Comparison of ENCODE assay signal across 8 cellular contexts in genomic region chr15:31325432-31325975, GRCh38. TPM values are rescaled to one million over a fixed set of nuclear protein-coding genes. Genes with fewer than 3 reads are reported as not detected.
A peak's percentile ranks its signal among the peaks of the same experiment; 100 is the strongest.
DNase-seq lines count a peak whose midpoint lies in the region; ATAC-seq and TF ChIP-seq lines count a peak whose summit lies in the region.

No MANE protein-coding gene starts in this region.

- DNase-seq in NCI-H748 (lab: John Stamatoyannopoulos, UW; ENCODE audit: unreplicated experiment) (peak; percentile 70), NCI-H748 treated with DMSO at 0.1 percent for 48 hours (lab: John Stamatoyannopoulos, UW) (no peak), colonic mucosa (peak; percentile 77), NCI-H1048 (lab: John Stamatoyannopoulos, UW) (no peak)
- DNase-seq in stimulated activated CD8-positive, alpha-beta memory T cell treated with anti-CD3 and anti-CD28 coated beads, Interleukin-15, amount 100 ng/mL, for 24 hours (ENCODE audit: low read depth) = peak; percentile 29

- H3K9me3 ChIP-seq in colonic mucosa (no peaks in the 10 kb centered on the region), liver (ENCODE audit: control insufficient read depth in 4 of 4, low read length in 3 of 4) (no peaks in the 10 kb centered on the region)

- intact Hi-C loops in colonic mucosa (cut with DNase I) = loop anchor here (5.0 to 10.0 kb wide), 3 partner anchors 51 to 159 kb away; no protein-coding TSS in a partner anchor

- no peaks in the 10 kb centered on the region for H3K27me3 ChIP-seq in colonic mucosa
- no peaks in the 10 kb centered on the region for H3K27me3 ChIP-seq in liver (ENCODE audit: control insufficient read depth in 4 of 4, insufficient read depth in 4 of 4, low read length in 3 of 4)

- H3K4me1 ChIP-seq in colonic mucosa = peaks cover 7% of the 10 kb centered on the region
- peaks cover 10 to 29% (median 22%) of the 10 kb centered on the region in 4 donors for H3K4me1 ChIP-seq in liver (ENCODE audit: control insufficient read depth in 4 of 4, insufficient read depth in 4 of 4, low read length in 3 of 4)

- WGBS in liver = 1% methylated on average over 44 of the region's 44 CpGs

- H3K27ac ChIP-seq in VCaP (peak overlapping the region; percentile 96), colonic mucosa (peak overlapping the region; percentile 100), liver (ENCODE audit: low read depth in 1 of 2, low read length in 2 of 2) (peak overlapping the region; percentile 94 to 96)

- peak; percentile 17 to 30 for TF ChIP-seq RAD21 in liver (IDR thresholded peaks at IDR 0.05)

- peak; percentile 3 for ATAC-seq in HG03439 (IDR thresholded peaks at IDR 0.05; ENCODE audit: unreplicated experiment)

- TF ChIP-seq CTCF in VCaP (conservative IDR thresholded peaks at IDR 0.05) (no peak), colonic mucosa (IDR thresholded peaks at IDR 0.05) (no peak), liver (IDR thresholded peaks at IDR 0.05; ENCODE audit: low read depth, low read length, missing input control) (no peak)

- H3K9ac ChIP-seq in colonic mucosa (ENCODE audit: low read depth in 2 of 2, low read length in 2 of 2) (peak overlapping the region; percentile 88 to 100), liver (ENCODE audit: low read depth in 1 of 2, low read length in 2 of 2) (peak overlapping the region; percentile 59 to 63)

- peak overlapping the region; percentile 88 for H3K4me3 ChIP-seq in colonic mucosa
- peak overlapping the region; percentile 61 to 78 (median 67) for H3K4me3 ChIP-seq in liver (ENCODE audit: low read depth in 1 of 3, low read length in 3 of 3)

- no peaks in the 10 kb centered on the region for H3K36me3 ChIP-seq in colonic mucosa
- no peaks in the 10 kb centered on the region for H3K36me3 ChIP-seq in liver (ENCODE audit: control insufficient read depth in 4 of 4, insufficient read depth in 3 of 4, low read depth in 1 of 4, low read length in 3 of 4)

TF ChIP-seq in liver, 16 proteins besides CTCF, POLR2A, EP300 and RAD21:
- no peak for TF ChIP-seq GABPA (IDR thresholded peaks at IDR 0.05 in 1 of 2, conservative IDR thresholded peaks at IDR 0.05 in 1 of 2)
- no peak for TF ChIP-seq EGR1 (IDR thresholded peaks at IDR 0.05; ENCODE audit: low read depth in 2 of 2)
- no peak for TF ChIP-seq HNF4G (IDR thresholded peaks at IDR 0.05)
- TF ChIP-seq FOXA2 (IDR thresholded peaks at IDR 0.05) = no peak
- no peak for TF ChIP-seq SP1 (IDR thresholded peaks at IDR 0.05)
- no peak for TF ChIP-seq JUND (IDR thresholded peaks at IDR 0.05)
- no peak for TF ChIP-seq YY1 (IDR thresholded peaks at IDR 0.05)
- no peak for TF ChIP-seq MAX (IDR thresholded peaks at IDR 0.05)
- no peak for TF ChIP-seq ZBTB33 (IDR thresholded peaks at IDR 0.05)
- TF ChIP-seq FOXA1 (IDR thresholded peaks at IDR 0.05) = no peak
- no peak for TF ChIP-seq REST (IDR thresholded peaks at IDR 0.05)
- no peak for TF ChIP-seq NR2F2 (IDR thresholded peaks at IDR 0.05)
- no peak for TF ChIP-seq HNF4A (conservative IDR thresholded peaks at IDR 0.05)
- TF ChIP-seq ATF3 (IDR thresholded peaks at IDR 0.05) = no peak
- TF ChIP-seq TAF1 (conservative IDR thresholded peaks at IDR 0.05) = no peak
- TF ChIP-seq RXRA (IDR thresholded peaks at IDR 0.05) = no peak

RNA-seq across cellular contexts. Expression of gene KLF13, which starts 1.1 kb away (rescaled TPM):
- total RNA-seq in colonic mucosa = 10 to 100 TPM; 68.9 to 92.3 TPM
- total RNA-seq in liver = 10 to 100 TPM; 64.6 to 77.1 TPM
- 10 to 100 TPM; 17.4 to 50.5 TPM for polyA plus RNA-seq in liver

Comparison
In these comparisons a context has a peak if more than half of its experiments do, and no peak if none do; other contexts are left out.
1. DNase-seq: peak in NCI-H748 (single experiment), colonic mucosa (single experiment) and stimulated activated CD8-positive, alpha-beta memory T cell treated with anti-CD3 and anti-CD28 coated beads, Interleukin-15, amount 100 ng/mL, for 24 hours (single experiment); none in NCI-H748 treated with DMSO at 0.1 percent for 48 hours (single experiment) and NCI-H1048 (single experiment).
2. Peak in every context shown above with its lines, with median percentiles within 50 percentile points of each other: H3K27ac ChIP-seq.